Comparison of ENCODE assay signal across 22 cellular contexts in genomic region chr2:20177556-20178403, GRCh38. TPM values are rescaled to one million over a fixed set of nuclear protein-coding genes. Genes with fewer than 3 reads are reported as not detected.
A peak's percentile ranks its signal among the peaks of the same experiment; 100 is the strongest.
DNase-seq lines count a peak whose midpoint lies in the region; ATAC-seq and TF ChIP-seq lines count a peak whose summit lies in the region.
"Had no signal": no experiment of that assay in that cellular context is flagged by ENCODE, and none has a peak within 500 bp of the region (broad histone marks: within the 10 kb centered on the region; RNA-seq: fewer than 3 reads in every experiment).

No MANE protein-coding gene starts in this region.

- H2BK5ac ChIP-seq in neuronal stem cell (ENCODE audit: low read length), result peak overlapping the region; percentile 55

- H2BK120ac ChIP-seq in neuronal stem cell (ENCODE audit: low read depth, low read length), result no peak overlapping the region

- no peak for TF ChIP-seq POLR2A in testis (IDR thresholded peaks at IDR 0.05)

- H3K27ac ChIP-seq in esophagus (ENCODE audit: low read depth in 2 of 2, low read length in 1 of 2) (peak overlapping the region; percentile 95 to 96), neuronal stem cell (replicated peaks; ENCODE audit: low read length) (no peak overlapping the region), testis (no peak overlapping the region)
- H3K27ac ChIP-seq: psoas muscle had no signal

- H3K9me3 ChIP-seq in esophagus (ENCODE audit: control insufficient read depth in 2 of 2, insufficient read depth in 1 of 2, low read depth in 1 of 2, low read length in 1 of 2), result no peaks in the 10 kb centered on the region
- H3K9me3 ChIP-seq in neuronal stem cell (replicated peaks in 1 of 2; ENCODE audit: control insufficient read depth in 2 of 2, insufficient read depth in 1 of 2, low read depth in 1 of 2, low read length in 2 of 2), result no peaks in the 10 kb centered on the region
- H3K9me3 ChIP-seq in testis, result no peaks in the 10 kb centered on the region
- H3K9me3 ChIP-seq: Caco-2, psoas muscle had no signal

- H2AK5ac ChIP-seq in neuronal stem cell (ENCODE audit: low read depth, low read length), result peak overlapping the region; percentile 58

- no peak overlapping the region for H2BK15ac ChIP-seq in neuronal stem cell (ENCODE audit: low read length)

- no peak overlapping the region for H2BK12ac ChIP-seq in neuronal stem cell (ENCODE audit: low read length)

- H4K91ac ChIP-seq in neuronal stem cell (ENCODE audit: low read depth, low read length, poor library complexity), result no peak overlapping the region

- peak overlapping the region; percentile 31 for H4K8ac ChIP-seq in neuronal stem cell (ENCODE audit: low read depth, low read length)

- no peak overlapping the region for H2AFZ ChIP-seq in neuronal stem cell (ENCODE audit: low read length)

- H3K4me3 ChIP-seq in esophagus (ENCODE audit: low read depth in 1 of 2, low read length in 2 of 2) (no peak overlapping the region), neuronal stem cell (ENCODE audit: low read length in 2 of 2) (no peak overlapping the region), testis (no peak overlapping the region)
- H3K4me3 ChIP-seq: psoas muscle, smooth muscle cell had no signal

- peaks cover 6 to 35% of the 10 kb centered on the region in 2 donors for H3K4me1 ChIP-seq in esophagus (ENCODE audit: control insufficient read depth in 2 of 2, insufficient read depth in 2 of 2, low read length in 1 of 2)
- H3K4me1 ChIP-seq in neuronal stem cell (ENCODE audit: control insufficient read depth in 2 of 2, insufficient read depth in 1 of 2, low read depth in 1 of 2, low read length in 2 of 2), result peaks cover 0 to 4% of the 10 kb centered on the region in 2 donors
- no peaks in the 10 kb centered on the region for H3K4me1 ChIP-seq in testis
- H3K4me1 ChIP-seq: psoas muscle had no signal

- peak; percentile 58 for DNase-seq in cardiac septum (ENCODE audit: low spot score)
- DNase-seq in Right ventricle myocardium inferior (ENCODE audit: missing footprints), result no peak
- no peak for DNase-seq in neuronal stem cell (ENCODE audit: low spot score)
- DNase-seq in HT-29 (ENCODE audit: low spot score), result no peak
- no peak for DNase-seq in testis
- DNase-seq in NOMO-1 treated with dmso at 0.1 percent for 144 hours (lab: John Stamatoyannopoulos, UW; ENCODE audit: unreplicated experiment), result no peak
- DNase-seq in epidermal melanocyte (ENCODE audit: insufficient read length, low spot score), result no peak
- DNase-seq: activated CD4-positive, alpha-beta memory T cell treated with anti-CD3 and anti-CD28 coated beads for 36 hours; activated T-cell treated with anti-CD3 and anti-CD28 coated beads for 4 hours; amniotic stem cell; caudate nucleus; NCI-H2171 treated with DMSO at 0.1 percent for 48 hours; NCI-H69; OCI-M1; psoas muscle; stimulated activated CD4-positive, alpha-beta T cell treated with anti-CD3 and anti-CD28 coated beads, Interleukin-4, amount 100 ng/mL, for 1 hour; stimulated activated naive CD8-positive, alpha-beta T cell treated with anti-CD3 and anti-CD28 coated beads, Interleukin-15, Interleukin-2, amounts not matched to agents 100 U/mL and 50 U/mL, for 24 hours; T-helper 17 cell had no signal

- no peak for TF ChIP-seq CTCF in testis (IDR thresholded peaks at IDR 0.05)

- H3K27me3 ChIP-seq in esophagus (ENCODE audit: control insufficient read depth in 1 of 2, insufficient read depth in 2 of 2, low read length in 2 of 2), result no peaks in the 10 kb centered on the region
- H3K27me3 ChIP-seq in neuronal stem cell (ENCODE audit: control insufficient read depth in 3 of 3, insufficient read depth in 3 of 3, low read depth in 1 of 3, low read length in 3 of 3), result peaks cover 0 to 36% (median 0%) of the 10 kb centered on the region in 3 experiments
- H3K27me3 ChIP-seq in testis, result no peaks in the 10 kb centered on the region

- peak overlapping the region; percentile 80 for H3K4ac ChIP-seq in neuronal stem cell (ENCODE audit: low read length)

- H3K9ac ChIP-seq in neuronal stem cell (ENCODE audit: low read depth, low read length, poor library complexity), result peak overlapping the region; percentile 24

- peak overlapping the region; percentile 27 for H3K14ac ChIP-seq in neuronal stem cell (ENCODE audit: low read length)

- intact Hi-C loops in cardiac septum (cut with DNase I), result no loop called here
- intact Hi-C loops in Right ventricle myocardium inferior (cut with DNase I), result no loop called here
- intact Hi-C loops in testis (cut with DNase I; ENCODE audit: low total_unique reads), result no loop called here

- no peak overlapping the region for H3K4me2 ChIP-seq in neuronal stem cell (ENCODE audit: insufficient read depth, low read length, poor library complexity, severe bottlenecking)
- H3K4me2 ChIP-seq: smooth muscle cell had no signal

- H3K79me1 ChIP-seq in neuronal stem cell (ENCODE audit: low read depth, low read length), result no peaks in the 10 kb centered on the region

- peak overlapping the region; percentile 45 for H3K18ac ChIP-seq in neuronal stem cell (ENCODE audit: low read length)

- no peak for ATAC-seq in Right ventricle myocardium inferior
- ATAC-seq: psoas muscle; stimulated activated naive CD8-positive, alpha-beta T cell treated with anti-CD3 and anti-CD28 coated beads, Interleukin-15, Interleukin-2, amounts not matched to agents 100 U/mL and 50 U/mL, for 24 hours; T-helper 17 cell had no signal

- H3K23ac ChIP-seq in neuronal stem cell (ENCODE audit: low read depth, low read length, poor library complexity), result peak overlapping the region; percentile 31

- H3K36me3 ChIP-seq in esophagus (ENCODE audit: control insufficient read depth in 2 of 2, insufficient read depth in 2 of 2, low read length in 1 of 2), result no peaks in the 10 kb centered on the region
- H3K36me3 ChIP-seq in neuronal stem cell (replicated peaks in 1 of 2; ENCODE audit: control insufficient read depth in 2 of 2, insufficient read depth in 2 of 2, low read length in 2 of 2), result no peaks in the 10 kb centered on the region
- no peaks in the 10 kb centered on the region for H3K36me3 ChIP-seq in testis (ENCODE audit: low read depth, missing control alignments)

- 78 to 87% methylated on average over 18 of the region's 18 CpGs for WGBS in esophagus, 2 donors
- WGBS in neuronal stem cell (ENCODE audit: extremely low coverage in 2 of 2, insufficient read length in 2 of 2, insufficient replicate concordance in 1 of 2), 2 donors, result no CpG with 5 or more reads among the region's 18 CpGs
- 86 to 90% methylated on average over 14 to 18 of the region's 18 CpGs for whole genome bisulfite sequencing in testis, 2 donors

RNA-seq across cellular contexts. Expression of gene SDC1, which starts 47.1 kb away (rescaled TPM):
- total RNA-seq in cardiac septum, result 0.32 TPM
- total RNA-seq in Right ventricle myocardium inferior, result 0.68 TPM
- polyA plus RNA-seq in esophagus, result 100 to 1,000 TPM; 239 to 334 TPM
- polyA plus RNA-seq in neuronal stem cell (2013, experiment 1 of 2), result 45.3 TPM
- 48.1 TPM for polyA plus RNA-seq in neuronal stem cell (2013, experiment 2 of 2)
- total RNA-seq in HT-29 (2014; rRNA removed; shearing (Covaris generic)), result 304 and 307 TPM in 2 replicates
- 1 to 10 TPM; 8.7 to 9.2 TPM for total RNA-seq in testis
- 11.9 TPM for polyA plus RNA-seq in testis (ENCODE audit: insufficient read depth, low read depth, low replicate concordance)
- total RNA-seq: B cell, T-helper 17 cell had no signal

Comparison
In these comparisons a context has a peak if more than half of its experiments do, and no peak if none do; other contexts are left out.
1. H3K27ac ChIP-seq: peak in esophagus (2 of 2); none in neuronal stem cell (single experiment) and testis (0 of 2).
2. RNA of gene SDC1, which starts 47.1 kb away (total RNA-seq): 304 to 307 TPM in HT-29; 8.7 to 9.2 TPM in testis, 0.68 TPM in Right ventricle myocardium inferior (single experiment) and 0.32 TPM in cardiac septum (single experiment); every median in the first group is over 10 times any median in the second.